Comparison of ENCODE assay signal across 8 cellular contexts in the genomic region with DNA sequence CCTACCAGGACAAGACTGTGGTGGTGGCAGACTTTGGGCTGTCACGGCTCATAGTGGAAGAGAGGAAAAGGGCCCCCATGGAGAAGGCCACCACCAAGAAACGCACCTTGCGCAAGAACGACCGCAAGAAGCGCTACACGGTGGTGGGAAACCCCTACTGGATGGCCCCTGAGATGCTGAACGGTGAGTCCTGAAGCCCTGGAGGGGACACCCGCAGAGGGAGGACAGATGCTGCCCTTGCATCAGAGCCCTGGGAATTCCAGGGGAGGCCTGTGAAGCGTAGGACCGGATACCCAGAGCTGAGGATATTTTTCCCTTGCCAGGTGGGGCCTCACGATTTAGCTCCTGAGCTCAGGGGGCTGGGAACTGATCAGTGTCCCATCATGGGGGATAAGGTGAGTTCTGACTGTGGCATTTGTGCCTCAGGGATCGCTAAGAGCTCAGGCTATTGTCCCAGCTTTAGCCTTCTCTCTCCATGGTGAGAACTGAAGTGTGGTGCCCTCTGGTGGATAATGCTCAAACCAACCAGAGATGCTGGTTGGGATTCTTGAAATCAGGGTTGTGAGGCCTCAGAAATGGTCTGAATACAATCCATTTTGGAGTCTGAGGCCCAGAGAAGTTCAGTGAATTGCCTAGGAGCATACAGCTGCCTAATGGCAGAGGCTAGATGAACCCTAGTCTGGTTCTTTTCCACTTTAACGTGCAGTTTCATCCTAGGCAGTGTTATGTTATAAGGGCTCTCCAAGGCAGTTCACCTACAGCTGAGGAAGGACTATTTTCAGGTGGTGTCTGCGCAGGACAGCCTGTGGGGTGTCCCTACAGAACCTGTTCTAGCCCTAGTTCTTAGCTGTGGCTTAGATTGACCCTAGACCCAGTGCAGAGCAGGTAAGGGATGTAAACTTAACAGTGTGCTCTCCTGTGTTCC. TPM values are rescaled to one million over a fixed set of nuclear protein-coding genes. Genes with fewer than 3 reads are reported as not detected.
DNase-seq lines count a peak whose midpoint lies in the region; ATAC-seq and TF ChIP-seq lines count a peak whose summit lies in the region.

No MANE protein-coding gene starts in this region.

- POLR2A ChIA-PET in RWPE1 (lab: Yijun Ruan, JAX; ENCODE audit: low non-redundant PET): no interaction called here

- CTCF ChIA-PET in RWPE1 (lab: Yijun Ruan, JAX): interaction anchor here (0.5 to 1.0 kb wide), 5 partner anchors 13 to 60 kb away, joined by 3 to 6 read pairs (median 4); partner anchors contain the start of gene LIMK2

- DNase-seq in DMS153 treated with DMSO at 0.1 percent for 48 hours (lab: John Stamatoyannopoulos, UW; ENCODE audit: unreplicated experiment) (peak; percentile 11), RWPE1 (ENCODE audit: low spot score) (no peak), amygdala (lab: John Stamatoyannopoulos, UW) (peak in 33 of 56 donors; percentile 7 to 72 (median 29)), left cardiac atrium (peak; percentile 50), retinal pigment epithelial cell (ENCODE audit: low read depth) (no peak)

- H3K9me3 ChIP-seq in HUES64 (ENCODE audit: insufficient read depth, low read depth, low read length): no peaks in the 10 kb centered on the region

- H3K36me3 ChIP-seq in HUES64 (ENCODE audit: insufficient read depth, low read length): peaks cover 57% of the 10 kb centered on the region

- H3K27ac ChIP-seq in HUES64 (ENCODE audit: low read depth, low read length): peak overlapping the region; percentile 36; the same call in 1 of the 2 replicates
- H3K27ac ChIP-seq in RWPE1: peak overlapping the region; percentile 58

- H3K4me1 ChIP-seq in HUES64 (ENCODE audit: insufficient read depth, low read length): peaks cover 7% of the 10 kb centered on the region; the same call in 1 of the 2 replicates

- peak overlapping the region; percentile 20; the same call in 1 of the 2 replicates for H3K9ac ChIP-seq in HUES64 (ENCODE audit: low read depth, low read length)

- H3K4me3 ChIP-seq in HUES64 (ENCODE audit: low read length) (no peak overlapping the region), retinal pigment epithelial cell (ENCODE audit: low read length) (no peak overlapping the region)

- peak; percentile 77 for TF ChIP-seq CTCF in RWPE1 (conservative IDR thresholded peaks at IDR 0.05; ENCODE audit: low read depth)
- TF ChIP-seq CTCF in retinal pigment epithelial cell (conservative IDR thresholded peaks at IDR 0.05; ENCODE audit: low read depth, low read length): peak; percentile 75

- WGBS in HUES64: 80% methylated on average over 15 of the region's 15 CpGs

- ATAC-seq in left cardiac atrium: peak; percentile 73 to 80
- no peak for ATAC-seq in GM21737 (IDR thresholded peaks at IDR 0.05; ENCODE audit: unreplicated experiment)
- ATAC-seq in HG03378 (IDR thresholded peaks at IDR 0.05; ENCODE audit: unreplicated experiment): no peak

- intact Hi-C loops in left cardiac atrium (cut with DNase I): loop anchor here in 1 of 2 donors (10.0 kb wide), 1 partner anchor 58 kb away; the partner anchor contains the start of gene LIMK2

- H3K27me3 ChIP-seq in HUES64 (ENCODE audit: insufficient read depth, low read length): no peaks in the 10 kb centered on the region

RNA-seq across cellular contexts. Expression of gene PIK3IP1, which starts 19.5 kb away (rescaled TPM):
- 0.90 TPM for polyA plus RNA-seq in HUES64 (2013, experiment 1 of 2)
- 1.7 TPM for polyA plus RNA-seq in HUES64 (2013, experiment 2 of 2)
- 10 to 100 TPM in 1 of 2 donors, 1 to 10 TPM in 1; 5.2 to 15.6 TPM for total RNA-seq in left cardiac atrium

Comparison
In these comparisons a context has a peak if more than half of its experiments do, and no peak if none do; other contexts are left out.
1. DNase-seq: peak in DMS153 treated with DMSO at 0.1 percent for 48 hours (single experiment), amygdala (33 of 56) and left cardiac atrium (single experiment); none in RWPE1 (single experiment) and retinal pigment epithelial cell (single experiment).
2. ATAC-seq: peak in left cardiac atrium (2 of 2); none in GM21737 (single experiment) and HG03378 (single experiment).